In the genomic region with DNA sequence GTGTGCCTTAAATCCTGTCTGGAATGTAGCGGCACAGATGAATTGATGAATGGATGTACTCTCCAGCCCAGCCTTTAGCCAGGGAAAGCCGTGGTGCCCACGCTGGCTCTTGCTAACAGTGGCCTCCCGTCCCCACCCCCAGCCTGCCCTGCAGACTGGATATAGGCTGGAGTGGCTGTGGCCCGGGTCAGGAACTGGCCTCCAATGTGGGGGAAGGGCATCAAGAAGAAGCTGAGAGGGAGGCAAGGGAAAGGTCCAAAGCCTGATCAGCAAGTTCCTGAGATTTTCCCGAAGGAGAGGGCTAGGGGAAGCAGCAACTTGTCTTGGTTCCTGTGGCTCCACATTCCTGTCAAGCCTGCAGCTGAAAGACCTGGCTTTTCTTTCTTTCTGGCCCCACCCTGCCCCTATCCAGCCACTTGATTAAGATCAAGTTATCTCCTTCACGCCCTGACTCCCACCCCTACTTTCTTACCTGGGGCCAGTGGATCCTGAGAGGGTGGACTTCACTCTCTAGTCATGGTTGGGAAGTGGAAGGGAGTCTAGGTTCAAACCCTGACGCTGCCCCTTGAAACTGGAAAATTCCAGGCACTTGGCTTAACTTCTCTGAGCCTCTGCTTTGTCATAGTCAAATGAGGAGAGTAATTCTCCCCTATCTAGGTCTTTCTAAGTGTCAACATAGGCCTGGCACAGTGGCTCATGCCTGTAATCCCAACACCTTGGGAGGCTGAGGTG, we compare ENCODE assay signal across 8 cellular contexts. TPM values are rescaled to one million over a fixed set of nuclear protein-coding genes. Genes with fewer than 3 reads are reported as not detected.
A peak's percentile ranks its signal among the peaks of the same experiment; 100 is the strongest.
DNase-seq lines count a peak whose midpoint lies in the region; ATAC-seq and TF ChIP-seq lines count a peak whose summit lies in the region.
"Had no signal": no experiment of that assay in that cellular context is flagged by ENCODE, and none has a peak within 500 bp of the region (broad histone marks: within the 10 kb centered on the region; RNA-seq: fewer than 3 reads in every experiment).

No MANE protein-coding gene starts in this region.

- H3K27ac Mint-ChIP-seq in CD4-positive, alpha-beta T cell = peak overlapping the region; percentile 94
- H3K27ac Mint-ChIP-seq in activated T-helper 1 cell treated with anti-CD3 and anti-CD28 coated beads, Interleukin-12 subunit alpha, Interleukin-12 subunit beta, Interleukin-2, Interleukin-4 antibody, amounts not matched to agents 30 ng/mL and 10 ng/mL and 1 ng/mL, durations not matched to agents 14 hours and 24 hours and 36 hours = peak overlapping the region; percentile 44
- no peak overlapping the region for H3K27ac Mint-ChIP-seq in memory B cell

- peaks cover 10% of the 10 kb centered on the region for H3K36me3 Mint-ChIP-seq in CD4-positive, alpha-beta T cell (ENCODE audit: low read depth)
- peaks cover 8% of the 10 kb centered on the region for H3K36me3 Mint-ChIP-seq in activated T-helper 1 cell treated with anti-CD3 and anti-CD28 coated beads, Interleukin-12 subunit alpha, Interleukin-12 subunit beta, Interleukin-2, Interleukin-4 antibody, amounts not matched to agents 30 ng/mL and 10 ng/mL and 1 ng/mL, durations not matched to agents 14 hours and 24 hours and 36 hours (ENCODE audit: low read depth)
- peaks cover 8% of the 10 kb centered on the region for H3K36me3 Mint-ChIP-seq in memory B cell

- no peak for TF ChIP-seq CTCF in CD4-positive, alpha-beta T cell (IDR thresholded peaks at IDR 0.05)

- H3K4me1 Mint-ChIP-seq in CD4-positive, alpha-beta T cell (ENCODE audit: low read depth) = peaks cover 33% of the 10 kb centered on the region
- H3K4me1 Mint-ChIP-seq in activated T-helper 1 cell treated with anti-CD3 and anti-CD28 coated beads, Interleukin-12 subunit alpha, Interleukin-12 subunit beta, Interleukin-2, Interleukin-4 antibody, amounts not matched to agents 30 ng/mL and 10 ng/mL and 1 ng/mL, durations not matched to agents 14 hours and 24 hours and 36 hours (ENCODE audit: low read depth) = peaks cover 25% of the 10 kb centered on the region
- H3K4me1 Mint-ChIP-seq in memory B cell = peaks cover 9% of the 10 kb centered on the region

- no peak for ATAC-seq in CD4-positive, alpha-beta T cell (ENCODE audit: poor library complexity)
- ATAC-seq in memory B cell (ENCODE audit: low read depth) = no peak

- in situ Hi-C loops in G401 (cut with HindIII; ENCODE audit: low sequenced_read_pairs) = no loop called here

- POLR2A ChIA-PET in CD4-positive, alpha-beta T cell (lab: Charles Lee) = interaction anchor here (2.8 kb wide), 1 partner anchor 11 kb away, joined by 37 read pairs; the partner anchor contains the start of gene MICALL1

- H3K27me3 Mint-ChIP-seq in CD4-positive, alpha-beta T cell = no peaks in the 10 kb centered on the region
- H3K27me3 Mint-ChIP-seq in activated T-helper 1 cell treated with anti-CD3 and anti-CD28 coated beads, Interleukin-12 subunit alpha, Interleukin-12 subunit beta, Interleukin-2, Interleukin-4 antibody, amounts not matched to agents 30 ng/mL and 10 ng/mL and 1 ng/mL, durations not matched to agents 14 hours and 24 hours and 36 hours (ENCODE audit: insufficient read depth) = no peaks in the 10 kb centered on the region
- H3K27me3 Mint-ChIP-seq in memory B cell = no peaks in the 10 kb centered on the region

- H3K9me3 Mint-ChIP-seq in CD4-positive, alpha-beta T cell = no peaks in the 10 kb centered on the region
- no peaks in the 10 kb centered on the region for H3K9me3 Mint-ChIP-seq in activated T-helper 1 cell treated with anti-CD3 and anti-CD28 coated beads, Interleukin-12 subunit alpha, Interleukin-12 subunit beta, Interleukin-2, Interleukin-4 antibody, amounts not matched to agents 30 ng/mL and 10 ng/mL and 1 ng/mL, durations not matched to agents 14 hours and 24 hours and 36 hours
- no peaks in the 10 kb centered on the region for H3K9me3 Mint-ChIP-seq in memory B cell

- no peaks in the 10 kb centered on the region for H3K9me3 ChIP-seq in CD4-positive, alpha-beta T cell (ENCODE audit: control insufficient read depth, low read length)

- no peak for DNase-seq in CD4-positive, alpha-beta T cell
- no peak for DNase-seq in activated T-helper 1 cell treated with anti-CD3 and anti-CD28 coated beads, Interleukin-12 subunit alpha, Interleukin-12 subunit beta, Interleukin-2, Interleukin-4 antibody, amounts not matched to agents 30 ng/mL and 10 ng/mL and 1 ng/mL, durations not matched to agents 14 hours and 24 hours and 36 hours (ENCODE audit: low spot score)
- DNase-seq in memory B cell (ENCODE audit: low spot score in 2 of 2) = no peak
- DNase-seq in NCI-H345 (lab: John Stamatoyannopoulos, UW) = no peak
- DNase-seq in G401 (ENCODE audit: low spot score) = no peak
- DNase-seq in NCI-H526 (lab: John Stamatoyannopoulos, UW) = no peak
- DNase-seq: NCI-H1417; stimulated activated CD4-positive, alpha-beta T cell treated with anti-CD3 and anti-CD28 coated beads, Interleukin-4, amount 100 ng/mL, for 1 hour had no signal

- intact Hi-C loops in CD4-positive, alpha-beta T cell (cut with DNase I, micrococcal nuclease) = no loop called here
- intact Hi-C loops in activated T-helper 1 cell treated with anti-CD3 and anti-CD28 coated beads, Interleukin-12 subunit alpha, Interleukin-12 subunit beta, Interleukin-2, Interleukin-4 antibody, amounts not matched to agents 30 ng/mL and 10 ng/mL and 1 ng/mL, durations not matched to agents 14 hours and 24 hours and 36 hours (cut with micrococcal nuclease) = loop anchor here (5.0 kb wide), 1 partner anchor 37 kb away; no protein-coding TSS in a partner anchor

- no peaks in the 10 kb centered on the region for H3K27me3 ChIP-seq in CD4-positive, alpha-beta T cell (ENCODE audit: control insufficient read depth, insufficient read depth, low read length)

- CTCF ChIA-PET in CD4-positive, alpha-beta T cell (lab: Charles Lee) = interaction anchor here (2.4 kb wide), 1 partner anchor 11 kb away, joined by 12 read pairs; the partner anchor contains the start of gene MICALL1

- H3K4me3 Mint-ChIP-seq in CD4-positive, alpha-beta T cell = no peak overlapping the region
- H3K4me3 Mint-ChIP-seq in activated T-helper 1 cell treated with anti-CD3 and anti-CD28 coated beads, Interleukin-12 subunit alpha, Interleukin-12 subunit beta, Interleukin-2, Interleukin-4 antibody, amounts not matched to agents 30 ng/mL and 10 ng/mL and 1 ng/mL, durations not matched to agents 14 hours and 24 hours and 36 hours = no peak overlapping the region
- H3K4me3 Mint-ChIP-seq in memory B cell = peak overlapping the region; percentile 24

- peak overlapping the region; percentile 30 for H3K27ac ChIP-seq in CD4-positive, alpha-beta T cell (ENCODE audit: low read depth, low read length)

RNA-seq across cellular contexts. Expression of gene MICALL1, which starts 11.0 kb away (rescaled TPM):
- 10 to 100 TPM; 16.9 to 20.7 TPM for total RNA-seq in CD4-positive, alpha-beta T cell
- 27.3 and 31.1 TPM in 2 replicates for total RNA-seq in activated T-helper 1 cell treated with anti-CD3 and anti-CD28 coated beads, Interleukin-12 subunit alpha, Interleukin-12 subunit beta, Interleukin-2, Interleukin-4 antibody, amounts not matched to agents 30 ng/mL and 10 ng/mL and 1 ng/mL, durations not matched to agents 14 hours and 24 hours and 36 hours
- 20.4 and 27.6 TPM in 2 replicates for total RNA-seq in G401 (2014; rRNA removed; shearing (Covaris generic))

RNA-seq across cellular contexts. Expression of gene EIF3L, which starts 45.9 kb away (rescaled TPM):
- total RNA-seq in CD4-positive, alpha-beta T cell = 100 to 1,000 TPM; 525 to 541 TPM
- 433 and 441 TPM in 2 replicates for total RNA-seq in activated T-helper 1 cell treated with anti-CD3 and anti-CD28 coated beads, Interleukin-12 subunit alpha, Interleukin-12 subunit beta, Interleukin-2, Interleukin-4 antibody, amounts not matched to agents 30 ng/mL and 10 ng/mL and 1 ng/mL, durations not matched to agents 14 hours and 24 hours and 36 hours
- 595 and 685 TPM in 2 replicates for total RNA-seq in G401 (2014; rRNA removed; shearing (Covaris generic))

RNA-seq across cellular contexts. Expression of gene ANKRD54, which starts 51.0 kb away (rescaled TPM):
- 10 to 100 TPM; 18.3 to 20.6 TPM for total RNA-seq in CD4-positive, alpha-beta T cell
- total RNA-seq in activated T-helper 1 cell treated with anti-CD3 and anti-CD28 coated beads, Interleukin-12 subunit alpha, Interleukin-12 subunit beta, Interleukin-2, Interleukin-4 antibody, amounts not matched to agents 30 ng/mL and 10 ng/mL and 1 ng/mL, durations not matched to agents 14 hours and 24 hours and 36 hours = 29.9 and 30.1 TPM in 2 replicates
- 41.7 and 46.3 TPM in 2 replicates for total RNA-seq in G401 (2014; rRNA removed; shearing (Covaris generic))

RNA-seq across cellular contexts. Expression of gene C22orf23, which starts 58.3 kb away (rescaled TPM):
- total RNA-seq in CD4-positive, alpha-beta T cell = not detected
- 0.61 TPM in 1 of 2 replicates, not detected in the other for total RNA-seq in activated T-helper 1 cell treated with anti-CD3 and anti-CD28 coated beads, Interleukin-12 subunit alpha, Interleukin-12 subunit beta, Interleukin-2, Interleukin-4 antibody, amounts not matched to agents 30 ng/mL and 10 ng/mL and 1 ng/mL, durations not matched to agents 14 hours and 24 hours and 36 hours
- total RNA-seq in G401 (2014; rRNA removed; shearing (Covaris generic)) = not detected in 2 replicates

RNA-seq across cellular contexts. Expression of gene POLR2F, which starts 58.4 kb away (rescaled TPM):
- total RNA-seq in CD4-positive, alpha-beta T cell = 10 to 100 TPM; 20.2 to 21.1 TPM
- 102 and 120 TPM in 2 replicates for total RNA-seq in activated T-helper 1 cell treated with anti-CD3 and anti-CD28 coated beads, Interleukin-12 subunit alpha, Interleukin-12 subunit beta, Interleukin-2, Interleukin-4 antibody, amounts not matched to agents 30 ng/mL and 10 ng/mL and 1 ng/mL, durations not matched to agents 14 hours and 24 hours and 36 hours
- 225 and 303 TPM in 2 replicates for total RNA-seq in G401 (2014; rRNA removed; shearing (Covaris generic))
